8 cellular contexts compared by ENCODE assay signal in genomic region chr16:85611455-85612190, GRCh38. TPM values are rescaled to one million over a fixed set of nuclear protein-coding genes. Genes with fewer than 3 reads are reported as not detected.
DNase-seq lines count a peak whose midpoint lies in the region; ATAC-seq and TF ChIP-seq lines count a peak whose summit lies in the region.

No MANE protein-coding gene starts in this region.

- TF ChIP-seq CTCF in CD14-positive monocyte (IDR thresholded peaks at IDR 0.05) = no peak
- TF ChIP-seq CTCF in fibroblast of the aortic adventitia (IDR thresholded peaks at IDR 0.05; ENCODE audit: insufficient read depth, low read length) = no peak
- no peak for TF ChIP-seq CTCF in thoracic aorta (IDR thresholded peaks at IDR 0.05)

- peaks cover 13 to 52% of the 10 kb centered on the region in 2 donors for H3K4me1 ChIP-seq in thoracic aorta (ENCODE audit: control insufficient read depth in 1 of 2, low read depth in 2 of 2)

- H3K27me3 ChIP-seq in thoracic aorta (replicated peaks; ENCODE audit: insufficient read depth) = no peaks in the 10 kb centered on the region

- H3K27me3 Mint-ChIP-seq in CD14-positive monocyte (ENCODE audit: low read depth in 3 of 3) (peaks cover 4 to 13% (median 7%) of the 10 kb centered on the region in 3 donors), naive B cell (peaks cover 0 to 3% (median 0%) of the 10 kb centered on the region in 3 donors)

- H3K9me3 Mint-ChIP-seq in CD14-positive monocyte (peaks cover 0 to 3% (median 0%) of the 10 kb centered on the region in 7 donors), naive B cell (no peaks in the 10 kb centered on the region)

- H3K4me3 ChIP-seq in fibroblast of the aortic adventitia (ENCODE audit: low read depth, low read length) = peak overlapping the region; percentile 66
- H3K4me3 ChIP-seq in thoracic aorta = peak overlapping the region; percentile 87

- H3K27ac Mint-ChIP-seq in CD14-positive monocyte (no peak overlapping the region), naive B cell (peak overlapping the region in 1 of 6 donors; percentile 79)

- H3K27ac ChIP-seq in thoracic aorta = peak overlapping the region; percentile 80 to 88

- DNase-seq in CD14-positive monocyte (ENCODE audit: low spot score) (no peak), HT-29 (ENCODE audit: low spot score) (peak; percentile 80), NOMO-1 treated with dmso at 0.1 percent for 144 hours (lab: John Stamatoyannopoulos, UW; ENCODE audit: unreplicated experiment) (peak; percentile 65), fibroblast of the aortic adventitia (ENCODE audit: low read depth) (peak; percentile 74), naive B cell (peak; percentile 43), thoracic aorta (ENCODE audit: low spot score) (peak; percentile 28)
- peak; percentile 26 for DNase-seq in activated effector memory CD4-positive, alpha-beta T cell treated with Interleukin-2 at 50 U/mL for 16 hours

- H3K4me1 Mint-ChIP-seq in CD14-positive monocyte = peaks cover 51% of the 10 kb centered on the region
- H3K4me1 Mint-ChIP-seq in naive B cell = peaks cover 47 to 62% (median 56%) of the 10 kb centered on the region in 3 donors

- intact Hi-C loops in CD14-positive monocyte (cut with micrococcal nuclease) = loop anchor here (2.0 to 10.0 kb wide), 4 partner anchors 41 to 307 kb away; no protein-coding TSS in a partner anchor

- H3K36me3 Mint-ChIP-seq in CD14-positive monocyte (peaks cover 10 to 13% of the 10 kb centered on the region in 2 donors), naive B cell (no peaks in the 10 kb centered on the region)

- H3K9me3 ChIP-seq in thoracic aorta = no peaks in the 10 kb centered on the region

- H3K4me3 Mint-ChIP-seq in CD14-positive monocyte = peak overlapping the region; percentile 59 to 71
- peak overlapping the region in 7 of 8 donors; percentile 32 to 86 (median 71) for H3K4me3 Mint-ChIP-seq in naive B cell

- ATAC-seq in naive B cell (ENCODE audit: low read depth in 2 of 2) (peak in 1 of 2 donors; percentile 6), thoracic aorta (ENCODE audit: insufficient number of reproducible peaks, low FRiP score, low read depth) (peak; percentile 25), GM18861 (IDR thresholded peaks at IDR 0.05; ENCODE audit: unreplicated experiment) (no peak)

- H3K36me3 ChIP-seq in thoracic aorta = no peaks in the 10 kb centered on the region

RNA-seq across cellular contexts. Expression of gene GSE1, which starts 1.5 kb away (rescaled TPM):
- under 1 TPM; 0.67 to 0.86 TPM for polyA plus RNA-seq in CD14-positive monocyte
- 81.1 and 84.7 TPM in 2 replicates for total RNA-seq in HT-29 (2014; rRNA removed; shearing (Covaris generic))
- 23.1 and 25.2 TPM in 2 replicates for total RNA-seq in fibroblast of the aortic adventitia (ENCODE audit: low replicate concordance)
- 1 to 10 TPM in 5 of 6 donors, under 1 TPM in 1; 1.00 to 8.3 (median 3.9) TPM for polyA plus RNA-seq in naive B cell (ENCODE audit: low read depth in 6 of 6)
- 10 to 100 TPM; 72.6 to 96.2 TPM for total RNA-seq in thoracic aorta
